23 cellular contexts compared by ENCODE assay signal in the genomic region with DNA sequence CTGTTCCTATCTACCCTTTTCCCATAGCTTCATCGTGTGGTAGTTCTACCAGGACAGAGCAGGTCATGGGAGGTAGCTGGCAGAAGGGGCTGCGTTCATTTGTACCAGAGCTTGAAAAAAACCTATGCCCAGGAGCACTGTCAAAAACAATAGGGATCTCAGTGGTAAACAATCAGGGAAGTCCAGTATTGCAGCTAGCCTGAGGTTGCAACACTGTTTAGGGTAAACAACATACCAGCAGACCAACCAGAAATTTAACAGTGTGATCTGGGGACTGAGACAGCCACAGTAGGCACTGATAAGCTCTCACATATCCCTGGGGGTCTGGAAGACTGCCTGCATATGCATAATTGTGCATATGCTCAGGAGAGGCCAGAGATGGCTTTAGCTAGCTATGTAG.
"Had no signal": no experiment of that assay in that cellular context is flagged by ENCODE, and none has a peak within 500 bp of the region (broad histone marks: within the 10 kb centered on the region; RNA-seq: fewer than 3 reads in every experiment).

No MANE protein-coding gene starts in this region.

- H3K79me2 ChIP-seq: hepatocyte had no signal

- FAIRE-seq: astrocyte, bronchial epithelial cell, islet of Langerhans had no signal

- H3K36me3 ChIP-seq: esophagus squamous epithelium, thyroid gland had no signal

- H3K4me3 ChIP-seq: esophagus squamous epithelium, hepatocyte, thyroid gland, uterus had no signal

- H3K27ac ChIP-seq: esophagus squamous epithelium, foreskin keratinocyte, hepatocyte, thyroid gland, uterus had no signal

- H3K27me3 ChIP-seq: esophagus squamous epithelium, foreskin keratinocyte, hepatocyte, thyroid gland, uterus had no signal

- DNase-seq: activated B cell treated with CpG ODN at 0.5 μM for 24 hours; activated CD4-positive, alpha-beta memory T cell treated with anti-CD3 and anti-CD28 coated beads, Interleukin-2, amount 10 ng/mL, durations not matched to agents 7 days and 5 days; activated CD4-positive, alpha-beta T cell treated with anti-CD3 and anti-CD28 coated beads for 48 hours; activated naive CD4-positive, alpha-beta T cell treated with anti-CD3 and anti-CD28 coated beads for 36 hours; activated naive CD8-positive, alpha-beta T cell treated with anti-CD3 and anti-CD28 coated beads, Interleukin-2, amount 50 U/mL, for 24 hours; activated T-cell treated with anti-CD3 and anti-CD28 coated beads, Interleukin-2, amount 50 U/mL, for 1 hour; cerebellar nuclear complex; cortex of kidney; esophagus squamous epithelium; foreskin keratinocyte; left colon; nephron progenitor cell; occipital lobe; posterior cingulate gyrus; stimulated activated CD4-positive, alpha-beta T cell treated with anti-CD3 and anti-CD28 coated beads, Interleukin-1b, Interleukin-23, amount 100 ng/mL, for 48 hours; stimulated activated naive CD4-positive, alpha-beta T cell treated with Interleukin-2 at 50 U/mL for 16 hours; T-cell; thyroid gland; uterus had no signal

- ATAC-seq: activated naive CD8-positive, alpha-beta T cell treated with anti-CD3 and anti-CD28 coated beads, Interleukin-2, amount 50 U/mL, for 24 hours; foreskin keratinocyte; left colon; T-cell had no signal

- H2AFZ ChIP-seq: hepatocyte had no signal

- H3K4me1 ChIP-seq: uterus had no signal

- H3K9me3 ChIP-seq: thyroid gland had no signal
